ENCODE assay signal across 1 cellular context in genomic region chr2:48144777-48145176, GRCh38.
TF ChIP-seq lines count a peak whose summit lies in the region.

No MANE protein-coding gene starts in this region.

TF ChIP-seq in K562, 482 proteins besides CTCF, POLR2A, EP300 and RAD21 (continued from another document and continues in another):
- TF ChIP-seq PCBP1 (IDR thresholded peaks at IDR 0.05; ENCODE audit: low read depth, low read length, poor library complexity, severe bottlenecking): no peak
- no peak for TF ChIP-seq HNRNPH1 (optimal IDR thresholded peaks at IDR 0.05; ENCODE audit: low read depth, low read length)
- no peak for TF ChIP-seq TSC22D4 (tag; IDR thresholded peaks at IDR 0.05)
- TF ChIP-seq, protein P1, sequence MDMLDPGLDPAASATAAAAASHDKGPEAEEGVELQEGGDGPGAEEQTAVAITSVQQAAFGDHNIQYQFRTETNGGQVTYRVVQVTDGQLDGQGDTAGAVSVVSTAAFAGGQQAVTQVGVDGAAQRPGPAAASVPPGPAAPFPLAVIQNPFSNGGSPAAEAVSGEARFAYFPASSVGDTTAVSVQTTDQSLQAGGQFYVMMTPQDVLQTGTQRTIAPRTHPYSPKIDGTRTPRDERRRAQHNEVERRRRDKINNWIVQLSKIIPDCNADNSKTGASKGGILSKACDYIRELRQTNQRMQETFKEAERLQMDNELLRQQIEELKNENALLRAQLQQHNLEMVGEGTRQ (CRISPR knock-in tag; IDR thresholded peaks at IDR 0.05): no peak
- TF ChIP-seq NRF1 (conservative IDR thresholded peaks at IDR 0.05 in 1 of 2, IDR thresholded peaks at IDR 0.05 in 1 of 2): peak in 1 of 2 experiments; percentile 38
- TF ChIP-seq, protein P2, sequence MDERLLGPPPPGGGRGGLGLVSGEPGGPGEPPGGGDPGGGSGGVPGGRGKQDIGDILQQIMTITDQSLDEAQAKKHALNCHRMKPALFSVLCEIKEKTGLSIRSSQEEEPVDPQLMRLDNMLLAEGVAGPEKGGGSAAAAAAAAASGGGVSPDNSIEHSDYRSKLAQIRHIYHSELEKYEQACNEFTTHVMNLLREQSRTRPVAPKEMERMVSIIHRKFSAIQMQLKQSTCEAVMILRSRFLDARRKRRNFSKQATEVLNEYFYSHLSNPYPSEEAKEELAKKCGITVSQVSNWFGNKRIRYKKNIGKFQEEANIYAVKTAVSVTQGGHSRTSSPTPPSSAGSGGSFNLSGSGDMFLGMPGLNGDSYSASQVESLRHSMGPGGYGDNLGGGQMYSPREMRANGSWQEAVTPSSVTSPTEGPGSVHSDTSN (CRISPR knock-in tag; IDR thresholded peaks at IDR 0.05; ENCODE audit: low read depth): no peak
- TF ChIP-seq, protein P2 (tag; conservative IDR thresholded peaks at IDR 0.05; ENCODE audit: low read depth): no peak
- TF ChIP-seq ZNF780A (CRISPR knock-in tag; IDR thresholded peaks at IDR 0.05): no peak
- no peak for TF ChIP-seq C11orf30 (IDR thresholded peaks at IDR 0.05; ENCODE audit: low read depth)
- no peak for TF ChIP-seq ZNF507 (tag; conservative IDR thresholded peaks at IDR 0.05)
- no peak for TF ChIP-seq ASH1L (IDR thresholded peaks at IDR 0.05; ENCODE audit: borderline replicate concordance, low read depth, partially characterized antibody)
- TF ChIP-seq, protein P3, sequence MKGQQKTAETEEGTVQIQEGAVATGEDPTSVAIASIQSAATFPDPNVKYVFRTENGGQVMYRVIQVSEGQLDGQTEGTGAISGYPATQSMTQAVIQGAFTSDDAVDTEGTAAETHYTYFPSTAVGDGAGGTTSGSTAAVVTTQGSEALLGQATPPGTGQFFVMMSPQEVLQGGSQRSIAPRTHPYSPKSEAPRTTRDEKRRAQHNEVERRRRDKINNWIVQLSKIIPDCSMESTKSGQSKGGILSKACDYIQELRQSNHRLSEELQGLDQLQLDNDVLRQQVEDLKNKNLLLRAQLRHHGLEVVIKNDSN (CRISPR knock-in tag; IDR thresholded peaks at IDR 0.05): no peak
- TF ChIP-seq TCF3 (CRISPR knock-in tag; IDR thresholded peaks at IDR 0.05): no peak
- no peak for TF ChIP-seq BDP1 (IDR thresholded peaks at IDR 0.05; ENCODE audit: insufficient read depth, insufficient read length)
- peak; percentile 67; the same call in 1 of the 2 replicates for TF ChIP-seq DMBX1 (CRISPR knock-in tag; IDR thresholded peaks at IDR 0.05; ENCODE audit: borderline replicate concordance)
- no peak for TF ChIP-seq TAF15 (IDR thresholded peaks at IDR 0.05; ENCODE audit: low read depth, low read length)
- TF ChIP-seq, protein P4, sequence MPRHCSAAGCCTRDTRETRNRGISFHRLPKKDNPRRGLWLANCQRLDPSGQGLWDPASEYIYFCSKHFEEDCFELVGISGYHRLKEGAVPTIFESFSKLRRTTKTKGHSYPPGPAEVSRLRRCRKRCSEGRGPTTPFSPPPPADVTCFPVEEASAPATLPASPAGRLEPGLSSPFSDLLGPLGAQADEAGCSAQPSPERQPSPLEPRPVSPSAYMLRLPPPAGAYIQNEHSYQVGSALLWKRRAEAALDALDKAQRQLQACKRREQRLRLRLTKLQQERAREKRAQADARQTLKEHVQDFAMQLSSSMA (CRISPR knock-in tag; IDR thresholded peaks at IDR 0.05): no peak
- TF ChIP-seq CHD2 (IDR thresholded peaks at IDR 0.05; ENCODE audit: low read depth, low read length): no peak
- TF ChIP-seq, protein P5, sequence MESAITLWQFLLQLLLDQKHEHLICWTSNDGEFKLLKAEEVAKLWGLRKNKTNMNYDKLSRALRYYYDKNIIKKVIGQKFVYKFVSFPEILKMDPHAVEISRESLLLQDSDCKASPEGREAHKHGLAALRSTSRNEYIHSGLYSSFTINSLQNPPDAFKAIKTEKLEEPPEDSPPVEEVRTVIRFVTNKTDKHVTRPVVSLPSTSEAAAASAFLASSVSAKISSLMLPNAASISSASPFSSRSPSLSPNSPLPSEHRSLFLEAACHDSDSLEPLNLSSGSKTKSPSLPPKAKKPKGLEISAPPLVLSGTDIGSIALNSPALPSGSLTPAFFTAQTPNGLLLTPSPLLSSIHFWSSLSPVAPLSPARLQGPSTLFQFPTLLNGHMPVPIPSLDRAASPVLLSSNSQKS (CRISPR knock-in tag; IDR thresholded peaks at IDR 0.05): no peak
- no peak for TF ChIP-seq CBFB (CRISPR knock-in tag; IDR thresholded peaks at IDR 0.05)
- TF ChIP-seq ZBTB43 (CRISPR knock-in tag; IDR thresholded peaks at IDR 0.05): no peak
- TF ChIP-seq, protein P6, sequence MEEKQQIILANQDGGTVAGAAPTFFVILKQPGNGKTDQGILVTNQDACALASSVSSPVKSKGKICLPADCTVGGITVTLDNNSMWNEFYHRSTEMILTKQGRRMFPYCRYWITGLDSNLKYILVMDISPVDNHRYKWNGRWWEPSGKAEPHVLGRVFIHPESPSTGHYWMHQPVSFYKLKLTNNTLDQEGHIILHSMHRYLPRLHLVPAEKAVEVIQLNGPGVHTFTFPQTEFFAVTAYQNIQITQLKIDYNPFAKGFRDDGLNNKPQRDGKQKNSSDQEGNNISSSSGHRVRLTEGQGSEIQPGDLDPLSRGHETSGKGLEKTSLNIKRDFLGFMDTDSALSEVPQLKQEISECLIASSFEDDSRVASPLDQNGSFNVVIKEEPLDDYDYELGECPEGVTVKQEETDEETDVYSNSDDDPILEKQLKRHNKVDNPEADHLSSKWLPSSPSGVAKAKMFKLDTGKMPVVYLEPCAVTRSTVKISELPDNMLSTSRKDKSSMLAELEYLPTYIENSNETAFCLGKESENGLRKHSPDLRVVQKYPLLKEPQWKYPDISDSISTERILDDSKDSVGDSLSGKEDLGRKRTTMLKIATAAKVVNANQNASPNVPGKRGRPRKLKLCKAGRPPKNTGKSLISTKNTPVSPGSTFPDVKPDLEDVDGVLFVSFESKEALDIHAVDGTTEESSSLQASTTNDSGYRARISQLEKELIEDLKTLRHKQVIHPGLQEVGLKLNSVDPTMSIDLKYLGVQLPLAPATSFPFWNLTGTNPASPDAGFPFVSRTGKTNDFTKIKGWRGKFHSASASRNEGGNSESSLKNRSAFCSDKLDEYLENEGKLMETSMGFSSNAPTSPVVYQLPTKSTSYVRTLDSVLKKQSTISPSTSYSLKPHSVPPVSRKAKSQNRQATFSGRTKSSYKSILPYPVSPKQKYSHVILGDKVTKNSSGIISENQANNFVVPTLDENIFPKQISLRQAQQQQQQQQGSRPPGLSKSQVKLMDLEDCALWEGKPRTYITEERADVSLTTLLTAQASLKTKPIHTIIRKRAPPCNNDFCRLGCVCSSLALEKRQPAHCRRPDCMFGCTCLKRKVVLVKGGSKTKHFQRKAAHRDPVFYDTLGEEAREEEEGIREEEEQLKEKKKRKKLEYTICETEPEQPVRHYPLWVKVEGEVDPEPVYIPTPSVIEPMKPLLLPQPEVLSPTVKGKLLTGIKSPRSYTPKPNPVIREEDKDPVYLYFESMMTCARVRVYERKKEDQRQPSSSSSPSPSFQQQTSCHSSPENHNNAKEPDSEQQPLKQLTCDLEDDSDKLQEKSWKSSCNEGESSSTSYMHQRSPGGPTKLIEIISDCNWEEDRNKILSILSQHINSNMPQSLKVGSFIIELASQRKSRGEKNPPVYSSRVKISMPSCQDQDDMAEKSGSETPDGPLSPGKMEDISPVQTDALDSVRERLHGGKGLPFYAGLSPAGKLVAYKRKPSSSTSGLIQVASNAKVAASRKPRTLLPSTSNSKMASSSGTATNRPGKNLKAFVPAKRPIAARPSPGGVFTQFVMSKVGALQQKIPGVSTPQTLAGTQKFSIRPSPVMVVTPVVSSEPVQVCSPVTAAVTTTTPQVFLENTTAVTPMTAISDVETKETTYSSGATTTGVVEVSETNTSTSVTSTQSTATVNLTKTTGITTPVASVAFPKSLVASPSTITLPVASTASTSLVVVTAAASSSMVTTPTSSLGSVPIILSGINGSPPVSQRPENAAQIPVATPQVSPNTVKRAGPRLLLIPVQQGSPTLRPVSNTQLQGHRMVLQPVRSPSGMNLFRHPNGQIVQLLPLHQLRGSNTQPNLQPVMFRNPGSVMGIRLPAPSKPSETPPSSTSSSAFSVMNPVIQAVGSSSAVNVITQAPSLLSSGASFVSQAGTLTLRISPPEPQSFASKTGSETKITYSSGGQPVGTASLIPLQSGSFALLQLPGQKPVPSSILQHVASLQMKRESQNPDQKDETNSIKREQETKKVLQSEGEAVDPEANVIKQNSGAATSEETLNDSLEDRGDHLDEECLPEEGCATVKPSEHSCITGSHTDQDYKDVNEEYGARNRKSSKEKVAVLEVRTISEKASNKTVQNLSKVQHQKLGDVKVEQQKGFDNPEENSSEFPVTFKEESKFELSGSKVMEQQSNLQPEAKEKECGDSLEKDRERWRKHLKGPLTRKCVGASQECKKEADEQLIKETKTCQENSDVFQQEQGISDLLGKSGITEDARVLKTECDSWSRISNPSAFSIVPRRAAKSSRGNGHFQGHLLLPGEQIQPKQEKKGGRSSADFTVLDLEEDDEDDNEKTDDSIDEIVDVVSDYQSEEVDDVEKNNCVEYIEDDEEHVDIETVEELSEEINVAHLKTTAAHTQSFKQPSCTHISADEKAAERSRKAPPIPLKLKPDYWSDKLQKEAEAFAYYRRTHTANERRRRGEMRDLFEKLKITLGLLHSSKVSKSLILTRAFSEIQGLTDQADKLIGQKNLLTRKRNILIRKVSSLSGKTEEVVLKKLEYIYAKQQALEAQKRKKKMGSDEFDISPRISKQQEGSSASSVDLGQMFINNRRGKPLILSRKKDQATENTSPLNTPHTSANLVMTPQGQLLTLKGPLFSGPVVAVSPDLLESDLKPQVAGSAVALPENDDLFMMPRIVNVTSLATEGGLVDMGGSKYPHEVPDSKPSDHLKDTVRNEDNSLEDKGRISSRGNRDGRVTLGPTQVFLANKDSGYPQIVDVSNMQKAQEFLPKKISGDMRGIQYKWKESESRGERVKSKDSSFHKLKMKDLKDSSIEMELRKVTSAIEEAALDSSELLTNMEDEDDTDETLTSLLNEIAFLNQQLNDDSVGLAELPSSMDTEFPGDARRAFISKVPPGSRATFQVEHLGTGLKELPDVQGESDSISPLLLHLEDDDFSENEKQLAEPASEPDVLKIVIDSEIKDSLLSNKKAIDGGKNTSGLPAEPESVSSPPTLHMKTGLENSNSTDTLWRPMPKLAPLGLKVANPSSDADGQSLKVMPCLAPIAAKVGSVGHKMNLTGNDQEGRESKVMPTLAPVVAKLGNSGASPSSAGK (IDR thresholded peaks at IDR 0.05): peak; percentile 37
- no peak for TF ChIP-seq JUN (IDR thresholded peaks at IDR 0.05; ENCODE audit: borderline replicate concordance, low read depth, low read length)
- no peak for TF ChIP-seq JUN (CRISPR knock-in tag; IDR thresholded peaks at IDR 0.05; ENCODE audit: borderline replicate concordance)
- TF ChIP-seq, protein P7, sequence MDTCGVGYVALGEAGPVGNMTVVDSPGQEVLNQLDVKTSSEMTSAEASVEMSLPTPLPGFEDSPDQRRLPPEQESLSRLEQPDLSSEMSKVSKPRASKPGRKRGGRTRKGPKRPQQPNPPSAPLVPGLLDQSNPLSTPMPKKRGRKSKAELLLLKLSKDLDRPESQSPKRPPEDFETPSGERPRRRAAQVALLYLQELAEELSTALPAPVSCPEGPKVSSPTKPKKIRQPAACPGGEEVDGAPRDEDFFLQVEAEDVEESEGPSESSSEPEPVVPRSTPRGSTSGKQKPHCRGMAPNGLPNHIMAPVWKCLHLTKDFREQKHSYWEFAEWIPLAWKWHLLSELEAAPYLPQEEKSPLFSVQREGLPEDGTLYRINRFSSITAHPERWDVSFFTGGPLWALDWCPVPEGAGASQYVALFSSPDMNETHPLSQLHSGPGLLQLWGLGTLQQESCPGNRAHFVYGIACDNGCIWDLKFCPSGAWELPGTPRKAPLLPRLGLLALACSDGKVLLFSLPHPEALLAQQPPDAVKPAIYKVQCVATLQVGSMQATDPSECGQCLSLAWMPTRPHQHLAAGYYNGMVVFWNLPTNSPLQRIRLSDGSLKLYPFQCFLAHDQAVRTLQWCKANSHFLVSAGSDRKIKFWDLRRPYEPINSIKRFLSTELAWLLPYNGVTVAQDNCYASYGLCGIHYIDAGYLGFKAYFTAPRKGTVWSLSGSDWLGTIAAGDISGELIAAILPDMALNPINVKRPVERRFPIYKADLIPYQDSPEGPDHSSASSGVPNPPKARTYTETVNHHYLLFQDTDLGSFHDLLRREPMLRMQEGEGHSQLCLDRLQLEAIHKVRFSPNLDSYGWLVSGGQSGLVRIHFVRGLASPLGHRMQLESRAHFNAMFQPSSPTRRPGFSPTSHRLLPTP (IDR thresholded peaks at IDR 0.05; ENCODE audit: borderline replicate concordance, extremely low read depth, insufficient read length): no peak
- TF ChIP-seq KDM2B (CRISPR knock-in tag; IDR thresholded peaks at IDR 0.05): no peak
- no peak for TF ChIP-seq RBM17 (IDR thresholded peaks at IDR 0.05; ENCODE audit: borderline replicate concordance, low read depth, low read length)
- no peak for TF ChIP-seq BRD9 (IDR thresholded peaks at IDR 0.05; ENCODE audit: low read depth, partially characterized antibody)
- 0 out of 2 replicates have a peak, but pooled peaks have one; percentile 48 for TF ChIP-seq ID3 (CRISPR knock-in tag; IDR thresholded peaks at IDR 0.05)
- no peak for TF ChIP-seq ID3 (tag; IDR thresholded peaks at IDR 0.05)
- TF ChIP-seq ZNF740 (CRISPR knock-in tag; IDR thresholded peaks at IDR 0.05): peak; percentile 84
- TF ChIP-seq ZNF740 (tag; IDR thresholded peaks at IDR 0.05): peak in 1 of 2 experiments; percentile 76; a peak in 2 of 4 replicates
- TF ChIP-seq TAF1 (IDR thresholded peaks at IDR 0.05; ENCODE audit: control insufficient read depth, extremely low read depth, insufficient read depth, low read length, severe bottlenecking): no peak
- no peak for TF ChIP-seq CBX3 (IDR thresholded peaks at IDR 0.05; ENCODE audit: borderline replicate concordance in 1 of 2, low read length in 2 of 2)
